ENCODE assay signal across 8 cellular contexts in the genomic region with DNA sequence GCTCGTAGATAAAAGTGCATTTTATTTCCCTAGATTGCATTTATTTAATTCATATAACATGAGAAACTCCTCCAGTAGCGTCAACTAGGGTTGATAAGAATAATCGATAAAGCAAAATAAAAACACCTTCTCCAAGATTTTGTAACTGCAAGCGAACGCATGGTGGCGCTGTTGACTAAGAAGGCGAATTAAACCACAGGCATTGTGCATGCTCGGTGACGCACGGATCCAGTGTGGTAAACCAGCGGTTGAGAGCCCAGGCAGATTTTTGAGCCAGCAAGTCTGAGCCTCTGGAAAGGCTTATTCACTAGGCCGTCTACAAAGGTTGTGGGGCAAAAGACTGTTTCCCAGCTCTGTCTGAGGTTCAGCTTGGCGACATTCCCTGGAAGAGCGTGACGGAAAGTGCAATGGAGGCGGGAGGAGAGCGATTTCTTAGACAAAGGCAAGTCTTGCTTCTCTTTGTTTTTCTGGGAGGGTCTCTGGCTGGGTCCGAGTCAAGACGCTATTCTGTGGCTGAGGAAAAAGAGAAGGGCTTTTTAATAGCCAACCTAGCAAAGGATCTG. TPM values are rescaled to one million over a fixed set of nuclear protein-coding genes. Genes with fewer than 3 reads are reported as not detected.
DNase-seq lines count a peak whose midpoint lies in the region; ATAC-seq and TF ChIP-seq lines count a peak whose summit lies in the region.

A gene (plus strand): TSS at position 231 of the 563 bp plus-strand sequence. CDS start 177 bp downstream, at position 408.

- H3K9me3 ChIP-seq in HEK293 (ENCODE audit: control insufficient read depth, insufficient read depth, low read depth, low read length): no peaks in the 10 kb centered on the region

- no peak within 1 kb of the TSS for H3K27ac ChIP-seq in HEK293 (ENCODE audit: extremely low read depth, low read depth, low read length)

- H3K4me3 Mint-ChIP-seq in activated CD4-positive, alpha-beta T cell treated with anti-CD3 and anti-CD28 coated beads, Interleukin-2, amount 10 ng/mL, durations not matched to agents 7 days and 5 days: no peak within 1 kb of the TSS

- DNase-seq in AG08395 (ENCODE audit: low spot score) (peak; percentile 60), left ventricle myocardium superior (peak; percentile 40), NCI-H510A (lab: John Stamatoyannopoulos, UW) (no peak)
- peak; percentile 25 for DNase-seq in activated CD4-positive, alpha-beta T cell treated with anti-CD3 and anti-CD28 coated beads, Interleukin-2, amount 10 ng/mL, durations not matched to agents 7 days and 5 days
- peak; percentile 21 to 47 for DNase-seq in stimulated activated CD4-positive, alpha-beta T cell treated with anti-CD3 and anti-CD28 coated beads, Interleukin-4, amount 100 ng/mL, for 48 hours (ENCODE audit: low read depth in 2 of 2)

- peaks cover 2% of the 10 kb centered on the region for H3K36me3 Mint-ChIP-seq in activated CD4-positive, alpha-beta T cell treated with anti-CD3 and anti-CD28 coated beads, Interleukin-2, amount 10 ng/mL, durations not matched to agents 7 days and 5 days (ENCODE audit: low read depth)

- H3K9me3 Mint-ChIP-seq in activated CD4-positive, alpha-beta T cell treated with anti-CD3 and anti-CD28 coated beads, Interleukin-2, amount 10 ng/mL, durations not matched to agents 7 days and 5 days: peaks cover 22% of the 10 kb centered on the region

- POLR2A ChIA-PET in HEK293 (lab: Yijun Ruan, JAX): no interaction called here
- POLR2A ChIA-PET in activated CD4-positive, alpha-beta T cell treated with anti-CD3 and anti-CD28 coated beads, Interleukin-2, amount 10 ng/mL, durations not matched to agents 7 days and 5 days (lab: Charles Lee): no interaction called here

- CTCF ChIA-PET in HEK293 (lab: Yijun Ruan, JAX): interaction anchor here (0.7 to 1.5 kb wide), 3 partner anchors 10 to 409 kb away, joined by 3 to 7 read pairs (median 3); no protein-coding TSS in a partner anchor
- CTCF ChIA-PET in activated CD4-positive, alpha-beta T cell treated with anti-CD3 and anti-CD28 coated beads, Interleukin-2, amount 10 ng/mL, durations not matched to agents 7 days and 5 days (lab: Charles Lee): no interaction called here

- no peaks in the 10 kb centered on the region for H3K4me1 Mint-ChIP-seq in activated CD4-positive, alpha-beta T cell treated with anti-CD3 and anti-CD28 coated beads, Interleukin-2, amount 10 ng/mL, durations not matched to agents 7 days and 5 days

- peak; percentile 48 for ATAC-seq in left ventricle myocardium superior
- ATAC-seq in GM19023 (IDR thresholded peaks at IDR 0.05; ENCODE audit: unreplicated experiment): no peak
- no peak for ATAC-seq in HG03097 (IDR thresholded peaks at IDR 0.05; ENCODE audit: low FRiP score, unreplicated experiment)

- intact Hi-C loops in left ventricle myocardium superior (cut with micrococcal nuclease): no loop called here

- H3K27me3 Mint-ChIP-seq in activated CD4-positive, alpha-beta T cell treated with anti-CD3 and anti-CD28 coated beads, Interleukin-2, amount 10 ng/mL, durations not matched to agents 7 days and 5 days: peaks cover 9% of the 10 kb centered on the region

- no peak within 1 kb of the TSS for H3K27ac Mint-ChIP-seq in activated CD4-positive, alpha-beta T cell treated with anti-CD3 and anti-CD28 coated beads, Interleukin-2, amount 10 ng/mL, durations not matched to agents 7 days and 5 days

- H3K4me1 ChIP-seq in HEK293 (ENCODE audit: control insufficient read depth, insufficient read depth, low read length): no peaks in the 10 kb centered on the region

- no peaks in the 10 kb centered on the region for H3K36me3 ChIP-seq in HEK293 (ENCODE audit: control insufficient read depth in 2 of 2, insufficient read depth in 1 of 2, low read length in 2 of 2)

- no peak within 1 kb of the TSS for H3K4me3 ChIP-seq in HEK293 (ENCODE audit: low read depth, low read length)

- TF ChIP-seq CTCF in HEK293 (tag by site-specific recombination; IDR thresholded peaks at IDR 0.05): no peak

TF ChIP-seq in HEK293, 187 proteins besides CTCF, POLR2A, EP300 and RAD21:
- TF ChIP-seq KLF10 (tag by site-specific recombination; IDR thresholded peaks at IDR 0.05) (no peak), ZNF2 (tag by site-specific recombination; IDR thresholded peaks at IDR 0.05) (0 out of 2 replicates have a peak, but pooled peaks have one; percentile 28), ZNF654 (tag by site-specific recombination; IDR thresholded peaks at IDR 0.05; ENCODE audit: low read depth) (peak; percentile 60), ZNF629 (tag by site-specific recombination; IDR thresholded peaks at IDR 0.05) (no peak)

RNA-seq across cellular contexts. Expression of the gene that starts here (rescaled TPM):
- not detected for total RNA-seq in activated CD4-positive, alpha-beta T cell treated with anti-CD3 and anti-CD28 coated beads, Interleukin-2, amount 10 ng/mL, durations not matched to agents 7 days and 5 days
- total RNA-seq in left ventricle myocardium superior: 0.99 TPM

Comparison
In these comparisons a context has a peak if more than half of its experiments do, and no peak if none do; other contexts are left out.
1. Peak in DNase-seq in activated CD4-positive, alpha-beta T cell treated with anti-CD3 and anti-CD28 coated beads, Interleukin-2, amount 10 ng/mL, durations not matched to agents 7 days and 5 days; RNA of the gene not detected or under 1 TPM.
2. Peak in DNase-seq and ATAC-seq in left ventricle myocardium superior; RNA of the gene not detected or under 1 TPM.